12 cellular contexts compared by ENCODE assay signal in genomic region chr1:153547560-153548551, GRCh38. TPM values are rescaled to one million over a fixed set of nuclear protein-coding genes. Genes with fewer than 3 reads are reported as not detected.
DNase-seq lines count a peak whose midpoint lies in the region; ATAC-seq and TF ChIP-seq lines count a peak whose summit lies in the region.
"Had no signal": no experiment of that assay in that cellular context is flagged by ENCODE, and none has a peak within 500 bp of the region (broad histone marks: within the 10 kb centered on the region; RNA-seq: fewer than 3 reads in every experiment).

No MANE protein-coding gene starts in this region.

- H3K4me1 ChIP-seq in BE2C = peaks cover 42% of the 10 kb centered on the region

- H3K4me1 Mint-ChIP-seq in HFFc6 (ENCODE audit: low read depth) = peaks cover 95% of the 10 kb centered on the region
- peaks cover 96% of the 10 kb centered on the region for H3K4me1 Mint-ChIP-seq in dendritic cell treated with granulocyte-macrophage colony-stimulating factor and Interleukin-4, amounts not matched to agents 40 ng/mL and 50 ng/mL, for 4 days (ENCODE audit: low read depth)
- peaks cover 64% of the 10 kb centered on the region for H3K4me1 Mint-ChIP-seq in activated T-cell treated with anti-CD3 and anti-CD28 coated beads, Interleukin-2, amount 50 U/mL, for 72 hours (ENCODE audit: low read depth)

- DNase-seq in BE2C (peak; percentile 44), HFFc6 (no peak), posterior vena cava (ENCODE audit: low spot score) (peak; percentile 71), globus pallidus (ENCODE audit: low spot score) (no peak), 8988T (no peak), GDM1 (lab: John Stamatoyannopoulos, UW) (no peak)
- no peak for DNase-seq in activated T-cell treated with anti-CD3 and anti-CD28 coated beads, Interleukin-2, amount 50 U/mL, for 72 hours
- DNase-seq: activated CD4-positive, alpha-beta T cell treated with anti-CD3 and anti-CD28 coated beads, Interleukin-2, amount 50 U/mL, for 4 hours; NCI-H226 had no signal

- H3K4me3 Mint-ChIP-seq in HFFc6 = no peak overlapping the region
- no peak overlapping the region for H3K4me3 Mint-ChIP-seq in dendritic cell treated with granulocyte-macrophage colony-stimulating factor and Interleukin-4, amounts not matched to agents 40 ng/mL and 50 ng/mL, for 4 days
- H3K4me3 Mint-ChIP-seq in activated T-cell treated with anti-CD3 and anti-CD28 coated beads, Interleukin-2, amount 50 U/mL, for 72 hours = no peak overlapping the region

- H3K27ac Mint-ChIP-seq in HFFc6 = peak overlapping the region; percentile 95
- H3K27ac Mint-ChIP-seq in dendritic cell treated with granulocyte-macrophage colony-stimulating factor and Interleukin-4, amounts not matched to agents 40 ng/mL and 50 ng/mL, for 4 days = peak overlapping the region; percentile 94
- H3K27ac Mint-ChIP-seq in activated T-cell treated with anti-CD3 and anti-CD28 coated beads, Interleukin-2, amount 50 U/mL, for 72 hours = no peak overlapping the region

- TF ChIP-seq CTCF in BE2C (IDR thresholded peaks at IDR 0.05; ENCODE audit: low read depth, low read length) (no peak), HFFc6 (IDR thresholded peaks at IDR 0.05) (no peak)

- peaks cover 21% of the 10 kb centered on the region; the same call in 1 of the 2 replicates for H3K36me3 Mint-ChIP-seq in HFFc6 (ENCODE audit: low read depth)
- peaks cover 32% of the 10 kb centered on the region for H3K36me3 Mint-ChIP-seq in dendritic cell treated with granulocyte-macrophage colony-stimulating factor and Interleukin-4, amounts not matched to agents 40 ng/mL and 50 ng/mL, for 4 days (ENCODE audit: low read depth)
- H3K36me3 Mint-ChIP-seq in activated T-cell treated with anti-CD3 and anti-CD28 coated beads, Interleukin-2, amount 50 U/mL, for 72 hours (ENCODE audit: insufficient read depth in 2 of 2) = peaks cover 4 to 5% of the 10 kb centered on the region in 2 donors

- no peaks in the 10 kb centered on the region for H3K27me3 ChIP-seq in BE2C

- ATAC-seq in activated T-cell treated with anti-CD3 and anti-CD28 coated beads, Interleukin-2, amount 50 U/mL, for 72 hours (replicated peaks in 1 of 2) = no peak

- intact Hi-C loops in dendritic cell treated with granulocyte-macrophage colony-stimulating factor and Interleukin-4, amounts not matched to agents 40 ng/mL and 50 ng/mL, for 4 days (cut with micrococcal nuclease) = no loop called here
- intact Hi-C loops in posterior vena cava (cut with DNase I) = no loop called here

- no peaks in the 10 kb centered on the region for H3K36me3 ChIP-seq in BE2C

- H3K27me3 Mint-ChIP-seq in HFFc6 (ENCODE audit: insufficient read depth) = peaks cover 5% of the 10 kb centered on the region
- H3K27me3 Mint-ChIP-seq in dendritic cell treated with granulocyte-macrophage colony-stimulating factor and Interleukin-4, amounts not matched to agents 40 ng/mL and 50 ng/mL, for 4 days = no peaks in the 10 kb centered on the region
- H3K27me3 Mint-ChIP-seq in activated T-cell treated with anti-CD3 and anti-CD28 coated beads, Interleukin-2, amount 50 U/mL, for 72 hours (ENCODE audit: low read depth) = no peaks in the 10 kb centered on the region

- no peaks in the 10 kb centered on the region for H3K9me3 ChIP-seq in BE2C

- H3K9me3 Mint-ChIP-seq in HFFc6 = no peaks in the 10 kb centered on the region
- no peaks in the 10 kb centered on the region for H3K9me3 Mint-ChIP-seq in dendritic cell treated with granulocyte-macrophage colony-stimulating factor and Interleukin-4, amounts not matched to agents 40 ng/mL and 50 ng/mL, for 4 days
- H3K9me3 Mint-ChIP-seq in activated T-cell treated with anti-CD3 and anti-CD28 coated beads, Interleukin-2, amount 50 U/mL, for 72 hours = no peaks in the 10 kb centered on the region

- no peak overlapping the region for H3K4me3 ChIP-seq in BE2C (ENCODE audit: low read depth, low read length)
- H3K4me3 ChIP-seq: dorsolateral prefrontal cortex had no signal

RNA-seq across cellular contexts. Expression of gene S100A3, which starts 1.2 kb away (rescaled TPM):
- 0.69 TPM for polyA plus RNA-seq in BE2C (2012; ENCODE audit: insufficient read depth, insufficient read length, low read depth)
- 1 to 10 TPM; 3.4 to 5.6 (median 5.1) TPM for total RNA-seq in HFFc6 (2021; fragmentation: NEBNext Ultra II Directional; extraction: Animal tissue kit (Norgen Biotek cat#: 25700))
- total RNA-seq in posterior vena cava = 1 to 10 TPM; 4.1 to 8.3 TPM
- total RNA-seq in activated T-cell treated with anti-CD3 and anti-CD28 coated beads, Interleukin-2, amount 50 U/mL, for 72 hours = not detected

RNA-seq across cellular contexts. Expression of gene S100A4, which starts 2.2 kb away (rescaled TPM):
- 109 TPM for polyA plus RNA-seq in BE2C (2012; ENCODE audit: insufficient read depth, insufficient read length, low read depth)
- 100 to 1,000 TPM; 394 to 846 (median 814) TPM for total RNA-seq in HFFc6 (2021; fragmentation: NEBNext Ultra II Directional; extraction: Animal tissue kit (Norgen Biotek cat#: 25700))
- 100 to 1,000 TPM; 286 to 472 TPM for total RNA-seq in posterior vena cava
- 100 to 1,000 TPM in 1 of 2 donors, 10 to 100 TPM in 1; 96.1 to 198 TPM for total RNA-seq in activated T-cell treated with anti-CD3 and anti-CD28 coated beads, Interleukin-2, amount 50 U/mL, for 72 hours

RNA-seq across cellular contexts. Expression of gene S100A5, which starts 7.1 kb away (rescaled TPM):
- not detected for polyA plus RNA-seq in BE2C (2012; ENCODE audit: insufficient read depth, insufficient read length, low read depth)
- total RNA-seq in HFFc6 (2021; fragmentation: NEBNext Ultra II Directional; extraction: Animal tissue kit (Norgen Biotek cat#: 25700)) = 1 to 10 TPM in 1 of 6 experiments, under 1 TPM in 5; 0.40 to 1.2 (median 0.71) TPM
- not detected for total RNA-seq in posterior vena cava
- total RNA-seq in activated T-cell treated with anti-CD3 and anti-CD28 coated beads, Interleukin-2, amount 50 U/mL, for 72 hours = 1 to 10 TPM; 2.8 to 4.4 TPM
- total RNA-seq: lung microvascular endothelial cell had no signal

RNA-seq across cellular contexts. Expression of gene S100A6, which starts 12.1 kb away (rescaled TPM):
- 998 TPM for polyA plus RNA-seq in BE2C (2012; ENCODE audit: insufficient read depth, insufficient read length, low read depth)
- 1,000 to 10,000 TPM; 1,971 to 2,311 (median 2,129) TPM for total RNA-seq in HFFc6 (2021; fragmentation: NEBNext Ultra II Directional; extraction: Animal tissue kit (Norgen Biotek cat#: 25700))
- 1,000 to 10,000 TPM; 1,174 to 1,536 TPM for total RNA-seq in posterior vena cava
- total RNA-seq in activated T-cell treated with anti-CD3 and anti-CD28 coated beads, Interleukin-2, amount 50 U/mL, for 72 hours = 100 to 1,000 TPM; 219 to 358 TPM

RNA-seq across cellular contexts. Expression of gene S100A2, which starts 17.8 kb away (rescaled TPM):
- 5.6 TPM for polyA plus RNA-seq in BE2C (2012; ENCODE audit: insufficient read depth, insufficient read length, low read depth)
- 10 to 100 TPM in 4 of 6 experiments, 1 to 10 TPM in 2; 7.4 to 12.5 (median 10.4) TPM for total RNA-seq in HFFc6 (2021; fragmentation: NEBNext Ultra II Directional; extraction: Animal tissue kit (Norgen Biotek cat#: 25700))
- total RNA-seq in posterior vena cava = 1 to 10 TPM; 1.5 to 3.5 TPM
- 1 to 10 TPM; 1.7 to 5.0 TPM for total RNA-seq in activated T-cell treated with anti-CD3 and anti-CD28 coated beads, Interleukin-2, amount 50 U/mL, for 72 hours

Comparison
In these comparisons a context has a peak if more than half of its experiments do, and no peak if none do; other contexts are left out.
1. DNase-seq: peak in BE2C (single experiment) and posterior vena cava (single experiment); none in HFFc6 (single experiment), globus pallidus (single experiment), activated T-cell treated with anti-CD3 and anti-CD28 coated beads, Interleukin-2, amount 50 U/mL, for 72 hours (0 of 2), 8988T (single experiment) and GDM1 (single experiment).